Comparison of ENCODE assay signal across 1 cellular context in genomic region chr6:79810878-79811277, GRCh38.
TF ChIP-seq lines count a peak whose summit lies in the region.

No MANE protein-coding gene starts in this region.

TF ChIP-seq in GM23338, 12 proteins besides CTCF, POLR2A, EP300 and RAD21 (continued from another document):
- no peak for TF ChIP-seq ZNF462 (CRISPR knock-in tag; IDR thresholded peaks at IDR 0.05)
- TF ChIP-seq NANOG (IDR thresholded peaks at IDR 0.05; ENCODE audit: borderline replicate concordance) = no peak
- TF ChIP-seq ZNF331 (CRISPR knock-in tag; IDR thresholded peaks at IDR 0.05; ENCODE audit: low read depth) = no peak
- no peak for TF ChIP-seq REST (IDR thresholded peaks at IDR 0.05; ENCODE audit: unreplicated experiment)
- TF ChIP-seq EZH2 (IDR thresholded peaks at IDR 0.05; ENCODE audit: low read depth, unreplicated experiment) = no peak
- no peak for TF ChIP-seq POLR2AphosphoS5 (IDR thresholded peaks at IDR 0.05; ENCODE audit: low read depth)
- TF ChIP-seq ZNF114 (CRISPR knock-in tag; IDR thresholded peaks at IDR 0.05) = no peak
- no peak for TF ChIP-seq CREB1 (CRISPR knock-in tag; IDR thresholded peaks at IDR 0.05; ENCODE audit: low read depth)
- TF ChIP-seq ETS1 (IDR thresholded peaks at IDR 0.05) = no peak
- no peak for TF ChIP-seq JUNB (IDR thresholded peaks at IDR 0.05; ENCODE audit: unreplicated experiment)
